ENCODE assay signal across 21 cellular contexts in genomic region chr18:23108496-23108895, GRCh38.
"Had no signal": no experiment of that assay in that cellular context is flagged by ENCODE, and none has a peak within 500 bp of the region (broad histone marks: within the 10 kb centered on the region; RNA-seq: fewer than 3 reads in every experiment).

No MANE protein-coding gene starts in this region.

- H3K27ac ChIP-seq: esophagus muscularis mucosa, left ventricle myocardium inferior, psoas muscle, VCaP had no signal

- H3K36me3 ChIP-seq: esophagus muscularis mucosa, left ventricle myocardium inferior, vagina had no signal

- DNase-seq: activated CD4-positive, alpha-beta T cell treated with anti-CD3 and anti-CD28 coated beads for 1 hour; activated CD8-positive, alpha-beta memory T cell treated with anti-CD3 and anti-CD28 coated beads for 24 hours; activated CD8-positive, alpha-beta memory T cell treated with anti-CD3 and anti-CD28 coated beads, Interleukin-2, amount 50 U/mL, for 48 hours; activated effector memory CD4-positive, alpha-beta T cell treated with Interleukin-2 at 50 U/mL for 16 hours; activated T-cell treated with anti-CD3 and anti-CD28 coated beads, Interleukin-2, amount 50 U/mL, for 48 hours; effector CD8-positive, alpha-beta T cell; head of caudate nucleus; kidney glomerular epithelial cell; left ventricle myocardium inferior; naive B cell; psoas muscle; right cardiac atrium; small intestine; stimulated activated CD4-positive, alpha-beta T cell treated with anti-CD3 and anti-CD28 coated beads, Interleukin-15, amount 100 ng/mL, for 24 hours; stimulated activated CD4-positive, alpha-beta T cell treated with anti-CD3 and anti-CD28 coated beads, Interleukin-4, amount 100 ng/mL, for 1 hour; stimulated activated naive CD8-positive, alpha-beta T cell treated with anti-CD3 and anti-CD28 coated beads, Interleukin-15, amount 100 ng/mL, for 72 hours; T-helper 17 cell; trophoblast cell had no signal

- ATAC-seq: psoas muscle; right cardiac atrium; stimulated activated naive CD8-positive, alpha-beta T cell treated with anti-CD3 and anti-CD28 coated beads, Interleukin-15, amount 100 ng/mL, for 72 hours; T-helper 17 cell had no signal

- H3K4me3 ChIP-seq: esophagus muscularis mucosa, left ventricle myocardium inferior, psoas muscle, vagina had no signal

- H3K27me3 ChIP-seq: esophagus muscularis mucosa, vagina had no signal

- H3K4me1 ChIP-seq: esophagus muscularis mucosa, left ventricle myocardium inferior, psoas muscle had no signal

- H3K9me3 ChIP-seq: psoas muscle, vagina had no signal
